In the genomic region with DNA sequence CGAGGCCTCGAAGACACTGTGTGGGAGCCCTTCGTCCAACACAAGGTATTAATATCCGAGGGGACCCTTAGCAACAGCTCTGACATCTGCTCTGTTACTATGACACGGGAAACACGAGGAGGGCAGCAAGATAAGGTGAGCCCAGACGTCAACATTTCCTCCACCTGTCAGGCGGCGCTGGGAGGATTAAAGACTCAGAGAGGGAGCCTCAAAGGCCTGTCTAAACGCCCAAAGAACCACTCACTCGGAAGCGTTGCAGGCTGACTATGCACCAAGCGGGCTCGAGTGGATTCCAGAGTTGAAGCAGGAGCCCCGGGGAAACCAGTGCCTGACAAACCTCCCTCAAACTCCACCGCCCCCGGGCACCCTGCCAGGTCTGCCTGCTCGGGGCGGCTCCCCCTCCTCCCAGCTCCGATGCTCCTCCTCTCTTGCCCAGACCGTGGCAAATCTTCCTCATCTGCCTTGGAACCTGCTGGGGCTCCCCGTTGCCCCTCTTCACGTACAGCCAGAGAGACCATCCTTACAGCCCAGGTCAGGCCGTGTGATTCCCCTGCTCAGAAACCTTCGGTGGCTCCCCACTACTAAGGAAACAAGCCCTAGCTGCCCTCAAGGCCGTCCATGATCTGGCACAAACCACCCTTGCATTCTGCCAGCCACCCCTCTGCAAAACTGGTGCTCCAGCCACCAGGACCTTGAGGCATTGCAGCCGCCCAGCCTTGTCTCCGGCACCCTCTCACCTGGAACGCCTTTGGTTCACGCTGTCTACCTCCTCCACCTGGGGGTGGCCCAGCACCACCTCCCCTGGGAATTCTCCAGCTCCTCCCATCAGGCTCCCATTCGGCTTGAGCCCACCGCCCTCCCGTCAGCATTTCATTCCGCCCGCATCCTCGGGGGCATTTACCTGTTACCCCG, we compare ENCODE assay signal across 1 cellular context.
TF ChIP-seq lines count a peak whose summit lies in the region.

No MANE protein-coding gene starts in this region.

TF ChIP-seq in GM23338, 12 proteins besides CTCF, POLR2A, EP300 and RAD21 (continued from another document):
- TF ChIP-seq, protein P1, sequence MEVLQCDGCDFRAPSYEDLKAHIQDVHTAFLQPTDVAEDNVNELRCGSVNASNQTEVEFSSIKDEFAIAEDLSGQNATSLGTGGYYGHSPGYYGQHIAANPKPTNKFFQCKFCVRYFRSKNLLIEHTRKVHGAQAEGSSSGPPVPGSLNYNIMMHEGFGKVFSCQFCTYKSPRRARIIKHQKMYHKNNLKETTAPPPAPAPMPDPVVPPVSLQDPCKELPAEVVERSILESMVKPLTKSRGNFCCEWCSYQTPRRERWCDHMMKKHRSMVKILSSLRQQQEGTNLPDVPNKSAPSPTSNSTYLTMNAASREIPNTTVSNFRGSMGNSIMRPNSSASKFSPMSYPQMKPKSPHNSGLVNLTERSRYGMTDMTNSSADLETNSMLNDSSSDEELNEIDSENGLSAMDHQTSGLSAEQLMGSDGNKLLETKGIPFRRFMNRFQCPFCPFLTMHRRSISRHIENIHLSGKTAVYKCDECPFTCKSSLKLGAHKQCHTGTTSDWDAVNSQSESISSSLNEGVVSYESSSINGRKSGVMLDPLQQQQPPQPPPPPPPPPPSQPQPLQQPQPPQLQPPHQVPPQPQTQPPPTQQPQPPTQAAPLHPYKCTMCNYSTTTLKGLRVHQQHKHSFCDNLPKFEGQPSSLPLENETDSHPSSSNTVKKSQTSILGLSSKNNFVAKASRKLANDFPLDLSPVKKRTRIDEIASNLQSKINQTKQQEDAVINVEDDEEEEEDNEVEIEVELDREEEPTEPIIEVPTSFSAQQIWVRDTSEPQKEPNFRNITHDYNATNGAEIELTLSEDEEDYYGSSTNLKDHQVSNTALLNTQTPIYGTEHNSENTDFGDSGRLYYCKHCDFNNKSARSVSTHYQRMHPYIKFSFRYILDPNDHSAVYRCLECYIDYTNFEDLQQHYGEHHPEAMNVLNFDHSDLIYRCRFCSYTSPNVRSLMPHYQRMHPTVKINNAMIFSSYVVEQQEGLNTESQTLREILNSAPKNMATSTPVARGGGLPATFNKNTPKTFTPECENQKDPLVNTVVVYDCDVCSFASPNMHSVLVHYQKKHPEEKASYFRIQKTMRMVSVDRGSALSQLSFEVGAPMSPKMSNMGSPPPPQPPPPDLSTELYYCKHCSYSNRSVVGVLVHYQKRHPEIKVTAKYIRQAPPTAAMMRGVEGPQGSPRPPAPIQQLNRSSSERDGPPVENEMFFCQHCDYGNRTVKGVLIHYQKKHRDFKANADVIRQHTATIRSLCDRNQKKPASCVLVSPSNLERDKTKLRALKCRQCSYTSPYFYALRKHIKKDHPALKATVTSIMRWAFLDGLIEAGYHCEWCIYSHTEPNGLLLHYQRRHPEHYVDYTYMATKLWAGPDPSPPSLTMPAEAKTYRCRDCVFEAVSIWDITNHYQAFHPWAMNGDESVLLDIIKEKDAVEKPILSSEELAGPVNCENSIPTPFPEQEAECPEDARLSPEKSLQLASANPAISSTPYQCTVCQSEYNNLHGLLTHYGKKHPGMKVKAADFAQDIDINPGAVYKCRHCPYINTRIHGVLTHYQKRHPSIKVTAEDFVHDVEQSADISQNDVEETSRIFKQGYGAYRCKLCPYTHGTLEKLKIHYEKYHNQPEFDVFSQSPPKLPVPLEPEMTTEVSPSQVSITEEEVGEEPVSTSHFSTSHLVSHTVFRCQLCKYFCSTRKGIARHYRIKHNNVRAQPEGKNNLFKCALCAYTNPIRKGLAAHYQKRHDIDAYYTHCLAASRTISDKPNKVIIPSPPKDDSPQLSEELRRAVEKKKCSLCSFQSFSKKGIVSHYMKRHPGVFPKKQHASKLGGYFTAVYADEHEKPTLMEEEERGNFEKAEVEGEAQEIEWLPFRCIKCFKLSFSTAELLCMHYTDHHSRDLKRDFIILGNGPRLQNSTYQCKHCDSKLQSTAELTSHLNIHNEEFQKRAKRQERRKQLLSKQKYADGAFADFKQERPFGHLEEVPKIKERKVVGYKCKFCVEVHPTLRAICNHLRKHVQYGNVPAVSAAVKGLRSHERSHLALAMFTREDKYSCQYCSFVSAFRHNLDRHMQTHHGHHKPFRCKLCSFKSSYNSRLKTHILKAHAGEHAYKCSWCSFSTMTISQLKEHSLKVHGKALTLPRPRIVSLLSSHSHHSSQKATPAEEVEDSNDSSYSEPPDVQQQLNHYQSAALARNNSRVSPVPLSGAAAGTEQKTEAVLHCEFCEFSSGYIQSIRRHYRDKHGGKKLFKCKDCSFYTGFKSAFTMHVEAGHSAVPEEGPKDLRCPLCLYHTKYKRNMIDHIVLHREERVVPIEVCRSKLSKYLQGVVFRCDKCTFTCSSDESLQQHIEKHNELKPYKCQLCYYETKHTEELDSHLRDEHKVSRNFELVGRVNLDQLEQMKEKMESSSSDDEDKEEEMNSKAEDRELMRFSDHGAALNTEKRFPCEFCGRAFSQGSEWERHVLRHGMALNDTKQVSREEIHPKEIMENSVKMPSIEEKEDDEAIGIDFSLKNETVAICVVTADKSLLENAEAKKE (CRISPR knock-in tag; IDR thresholded peaks at IDR 0.05): no peak
